In genomic region chr11:57639321-57640067, GRCh38 we compare ENCODE assay signal across 8 cellular contexts. TPM values are rescaled to one million over a fixed set of nuclear protein-coding genes. Genes with fewer than 3 reads are reported as not detected.
DNase-seq lines count a peak whose midpoint lies in the region; ATAC-seq and TF ChIP-seq lines count a peak whose summit lies in the region.

No MANE protein-coding gene starts in this region.

- H3K4me3 ChIP-seq in HUES64 (ENCODE audit: low read length) (peak overlapping the region; percentile 97), astrocyte of the spinal cord (ENCODE audit: low read depth, low read length) (peak overlapping the region; percentile 87), liver (ENCODE audit: low read depth in 1 of 3, low read length in 3 of 3) (peak overlapping the region in 2 of 3 donors; percentile 61 to 75), WERI-Rb-1 (ENCODE audit: low read depth, low read length) (no peak overlapping the region)

- TF ChIP-seq RAD21 in liver (IDR thresholded peaks at IDR 0.05) = peak in 1 of 2 donors; percentile 45

- H3K27me3 ChIP-seq in HUES64 (ENCODE audit: insufficient read depth, low read length) (no peaks in the 10 kb centered on the region), liver (ENCODE audit: control insufficient read depth in 4 of 4, insufficient read depth in 4 of 4, low read length in 3 of 4) (no peaks in the 10 kb centered on the region), WERI-Rb-1 (ENCODE audit: insufficient read depth, low read depth, severe bottlenecking) (peaks cover 40% of the 10 kb centered on the region)

- H3K9ac ChIP-seq in HUES64 (ENCODE audit: low read depth, low read length) (peak overlapping the region; percentile 99), liver (ENCODE audit: low read depth in 1 of 2, low read length in 2 of 2) (peak overlapping the region in 1 of 2 donors; percentile 17)

- TF ChIP-seq CTCF in astrocyte of the spinal cord (IDR thresholded peaks at IDR 0.05; ENCODE audit: low read depth, low read length) = no peak
- no peak for TF ChIP-seq CTCF in liver (IDR thresholded peaks at IDR 0.05; ENCODE audit: low read depth, low read length, missing input control)
- TF ChIP-seq CTCF in WERI-Rb-1 (IDR thresholded peaks at IDR 0.05; ENCODE audit: low read depth, low read length) = no peak

- WGBS in HUES64 = under 1% methylated on average over 7 of the region's 15 CpGs
- 29% methylated on average over 15 of the region's 15 CpGs for WGBS in liver

- no peaks in the 10 kb centered on the region for H3K9me3 ChIP-seq in HUES64 (ENCODE audit: insufficient read depth, low read depth, low read length)
- no peaks in the 10 kb centered on the region for H3K9me3 ChIP-seq in liver (ENCODE audit: control insufficient read depth in 4 of 4, low read length in 3 of 4)
- no peaks in the 10 kb centered on the region for H3K9me3 ChIP-seq in WERI-Rb-1 (ENCODE audit: severe bottlenecking)

- H3K4me1 ChIP-seq in HUES64 (ENCODE audit: insufficient read depth, low read length) (peaks cover 40% of the 10 kb centered on the region), liver (ENCODE audit: control insufficient read depth in 4 of 4, insufficient read depth in 4 of 4, low read length in 3 of 4) (peaks cover 13 to 37% (median 20%) of the 10 kb centered on the region in 4 donors)

- H3K27ac ChIP-seq in HUES64 (ENCODE audit: low read depth, low read length) (peak overlapping the region; percentile 98), liver (ENCODE audit: low read depth in 1 of 2, low read length in 2 of 2) (peak overlapping the region; percentile 61 to 67), WERI-Rb-1 (no peak overlapping the region)

- ATAC-seq in GM18502 (IDR thresholded peaks at IDR 0.05; ENCODE audit: poor library complexity, unreplicated experiment) = no peak

- DNase-seq in AG08396 (ENCODE audit: low spot score) (peak; percentile 23), astrocyte of the spinal cord (ENCODE audit: low read depth, low spot score) (peak; percentile 84), HCEC 1CT (no peak), CD1c-positive myeloid dendritic cell (ENCODE audit: extremely low spot score) (no peak), WERI-Rb-1 (no peak)

- in situ Hi-C loops in astrocyte of the spinal cord (cut with HindIII; ENCODE audit: low sequenced_read_pairs) = no loop called here

- H3K36me3 ChIP-seq in HUES64 (ENCODE audit: insufficient read depth, low read length) = peaks cover 40% of the 10 kb centered on the region
- no peaks in the 10 kb centered on the region for H3K36me3 ChIP-seq in liver (ENCODE audit: control insufficient read depth in 4 of 4, insufficient read depth in 3 of 4, low read depth in 1 of 4, low read length in 3 of 4)
- H3K36me3 ChIP-seq in WERI-Rb-1 = no peaks in the 10 kb centered on the region

TF ChIP-seq in liver, 16 proteins besides CTCF, POLR2A, EP300 and RAD21:
- TF ChIP-seq NR2F2 (IDR thresholded peaks at IDR 0.05) (peak; percentile 95), GABPA (IDR thresholded peaks at IDR 0.05 in 1 of 2, conservative IDR thresholded peaks at IDR 0.05 in 1 of 2) (no peak), TAF1 (conservative IDR thresholded peaks at IDR 0.05) (no peak), YY1 (IDR thresholded peaks at IDR 0.05) (no peak), JUND (IDR thresholded peaks at IDR 0.05) (no peak), FOXA1 (IDR thresholded peaks at IDR 0.05) (no peak), FOXA2 (IDR thresholded peaks at IDR 0.05) (no peak), REST (IDR thresholded peaks at IDR 0.05) (no peak), ZBTB33 (IDR thresholded peaks at IDR 0.05) (no peak), EGR1 (IDR thresholded peaks at IDR 0.05; ENCODE audit: low read depth in 2 of 2) (no peak), HNF4A (conservative IDR thresholded peaks at IDR 0.05) (peak; percentile 20 to 67), ATF3 (IDR thresholded peaks at IDR 0.05) (no peak), SP1 (IDR thresholded peaks at IDR 0.05) (peak; percentile 70), HNF4G (IDR thresholded peaks at IDR 0.05) (no peak), RXRA (IDR thresholded peaks at IDR 0.05) (peak; percentile 68 to 93), MAX (IDR thresholded peaks at IDR 0.05) (no peak)

RNA-seq across cellular contexts. Expression of gene YPEL4, which starts 10.2 kb away (rescaled TPM):
- not detected for polyA plus RNA-seq in HUES64 (2013, experiment 1 of 2)
- not detected for polyA plus RNA-seq in HUES64 (2013, experiment 2 of 2)
- total RNA-seq in liver = 10 to 100 TPM in 1 of 2 donors, under 1 TPM in 1; 0.08 to 19.9 TPM
- under 1 TPM; 0.14 to 0.31 TPM for polyA plus RNA-seq in liver

RNA-seq across cellular contexts. Expression of gene CLP1, which starts 18.1 kb away (rescaled TPM):
- 22.2 TPM for polyA plus RNA-seq in HUES64 (2013, experiment 1 of 2)
- polyA plus RNA-seq in HUES64 (2013, experiment 2 of 2) = 20.9 TPM
- 10 to 100 TPM; 10.1 to 12.3 TPM for total RNA-seq in liver
- polyA plus RNA-seq in liver = 1 to 10 TPM; 5.9 to 6.6 TPM

RNA-seq across cellular contexts. Expression of gene ZDHHC5, which starts 28.4 kb away (rescaled TPM):
- polyA plus RNA-seq in HUES64 (2013, experiment 1 of 2) = 33.3 TPM
- polyA plus RNA-seq in HUES64 (2013, experiment 2 of 2) = 31.4 TPM
- total RNA-seq in liver = 10 to 100 TPM; 27.1 to 31.4 TPM
- polyA plus RNA-seq in liver = 10 to 100 TPM in 1 of 2 donors, 1 to 10 TPM in 1; 7.2 to 25.1 TPM

RNA-seq across cellular contexts. Expression of gene SERPING1, which starts 42.0 kb away (rescaled TPM):
- 52.6 TPM for polyA plus RNA-seq in HUES64 (2013, experiment 1 of 2)
- 71.0 TPM for polyA plus RNA-seq in HUES64 (2013, experiment 2 of 2)
- 100 to 1,000 TPM; 235 to 541 TPM for total RNA-seq in liver
- 1,000 to 10,000 TPM; 2,487 to 2,911 TPM for polyA plus RNA-seq in liver

Comparison
In these comparisons a context has a peak if more than half of its experiments do, and no peak if none do; other contexts are left out.
1. DNase-seq: peak in AG08396 (single experiment) and astrocyte of the spinal cord (single experiment); none in HCEC 1CT (single experiment), CD1c-positive myeloid dendritic cell (single experiment) and WERI-Rb-1 (single experiment).